Comparison of ENCODE assay signal across 1 cellular context in the genomic region with DNA sequence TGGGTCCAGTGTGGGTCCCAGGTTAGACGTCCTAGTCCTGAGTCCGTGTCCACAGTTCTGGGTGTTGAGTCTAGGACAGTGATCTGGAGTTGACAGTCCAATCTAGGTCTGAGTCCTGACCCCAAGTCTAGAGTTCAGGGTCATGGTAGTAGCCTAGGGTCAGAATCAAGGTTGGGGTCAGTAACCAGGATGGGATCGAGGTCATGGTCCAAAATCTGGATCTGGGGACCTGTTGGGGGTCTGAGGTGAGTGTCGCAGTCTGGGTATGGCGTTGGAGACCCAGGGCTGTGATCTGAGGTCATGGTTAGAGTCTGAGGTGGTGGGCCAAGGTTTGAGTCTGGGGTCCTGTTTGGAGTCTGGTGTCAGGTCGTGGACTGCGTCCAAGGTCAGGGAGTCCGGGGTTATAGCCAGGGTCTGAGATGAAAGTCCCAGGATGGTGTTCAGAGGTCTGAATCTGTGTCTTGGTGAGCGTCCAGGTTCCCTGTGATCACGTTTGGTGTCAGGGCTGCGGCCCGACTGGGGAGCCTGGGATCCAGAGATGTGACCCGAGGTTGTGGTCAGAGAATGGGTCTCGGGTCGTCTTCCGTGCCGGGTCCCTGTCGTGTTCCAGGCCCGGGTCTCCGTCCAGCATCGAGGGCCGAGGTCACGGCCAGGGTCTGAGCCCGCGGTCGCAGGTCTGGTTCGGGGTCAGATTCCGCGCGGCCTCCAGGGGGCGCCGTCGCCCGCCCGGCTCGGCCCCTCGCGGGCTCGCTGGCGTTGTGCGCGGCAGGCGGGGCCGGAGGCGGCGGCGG.
TF ChIP-seq lines count a peak whose summit lies in the region.

No MANE protein-coding gene starts in this region.

TF ChIP-seq in liver, 16 proteins besides CTCF, POLR2A, EP300 and RAD21 (continued from another document):
- TF ChIP-seq, protein P1, sequence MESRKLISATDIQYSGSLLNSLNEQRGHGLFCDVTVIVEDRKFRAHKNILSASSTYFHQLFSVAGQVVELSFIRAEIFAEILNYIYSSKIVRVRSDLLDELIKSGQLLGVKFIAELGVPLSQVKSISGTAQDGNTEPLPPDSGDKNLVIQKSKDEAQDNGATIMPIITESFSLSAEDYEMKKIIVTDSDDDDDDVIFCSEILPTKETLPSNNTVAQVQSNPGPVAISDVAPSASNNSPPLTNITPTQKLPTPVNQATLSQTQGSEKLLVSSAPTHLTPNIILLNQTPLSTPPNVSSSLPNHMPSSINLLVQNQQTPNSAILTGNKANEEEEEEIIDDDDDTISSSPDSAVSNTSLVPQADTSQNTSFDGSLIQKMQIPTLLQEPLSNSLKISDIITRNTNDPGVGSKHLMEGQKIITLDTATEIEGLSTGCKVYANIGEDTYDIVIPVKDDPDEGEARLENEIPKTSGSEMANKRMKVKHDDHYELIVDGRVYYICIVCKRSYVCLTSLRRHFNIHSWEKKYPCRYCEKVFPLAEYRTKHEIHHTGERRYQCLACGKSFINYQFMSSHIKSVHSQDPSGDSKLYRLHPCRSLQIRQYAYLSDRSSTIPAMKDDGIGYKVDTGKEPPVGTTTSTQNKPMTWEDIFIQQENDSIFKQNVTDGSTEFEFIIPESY (IDR thresholded peaks at IDR 0.05), result no peak
- peak; percentile 62 to 87 for TF ChIP-seq HNF4A (conservative IDR thresholded peaks at IDR 0.05)
TF ChIP-seq in liver: peak in this region for 5.
